ENCODE assay signal across 15 cellular contexts in genomic region chr5:73189816-73190451, GRCh38. TPM values are rescaled to one million over a fixed set of nuclear protein-coding genes. Genes with fewer than 3 reads are reported as not detected.
DNase-seq lines count a peak whose midpoint lies in the region; ATAC-seq and TF ChIP-seq lines count a peak whose summit lies in the region.
"Had no signal": no experiment of that assay in that cellular context is flagged by ENCODE, and none has a peak within 500 bp of the region (broad histone marks: within the 10 kb centered on the region; RNA-seq: fewer than 3 reads in every experiment).

No MANE protein-coding gene starts in this region.

- no peak for TF ChIP-seq CTCF in AG04450 (IDR thresholded peaks at IDR 0.05; ENCODE audit: low read depth, low read length)
- TF ChIP-seq CTCF in HFFc6 (IDR thresholded peaks at IDR 0.05): no peak
- no peak for TF ChIP-seq CTCF in esophagus squamous epithelium (IDR thresholded peaks at IDR 0.05)

- H3K27ac ChIP-seq in AG04450 (ENCODE audit: low read depth, low read length) (peak overlapping the region; percentile 78), esophagus squamous epithelium (no peak overlapping the region)
- H3K27ac ChIP-seq: epithelial cell of prostate, testis had no signal

- intact Hi-C loops in esophagus squamous epithelium (cut with DNase I): loop anchor here (10.0 kb wide), 1 partner anchor 105 kb away; no protein-coding TSS in a partner anchor

- peak overlapping the region; percentile 34; the same call in 1 of the 2 replicates for H3K27ac Mint-ChIP-seq in HFFc6
- H3K27ac Mint-ChIP-seq in stimulated activated naive CD8-positive, alpha-beta T cell treated with anti-CD3 and anti-CD28 coated beads, Interleukin-15, amount 100 ng/mL, for 72 hours: no peak overlapping the region
- H3K27ac Mint-ChIP-seq: activated naive CD4-positive, alpha-beta T cell treated with anti-CD3 and anti-CD28 coated beads, Interleukin-2, amount 10 ng/mL, durations not matched to agents 7 days and 5 days; CD8-positive, alpha-beta T cell had no signal

- POLR2A ChIA-PET in AG04450 (lab: Yijun Ruan, JAX): interaction anchor here (0.7 to 2.0 kb wide), 2 partner anchors 25 to 259 kb away, joined by 3 to 8 read pairs; partner anchors contain the start of gene FOXD1

- peaks cover under 1% of the 10 kb centered on the region; the same call in 1 of the 2 replicates for H3K9me3 ChIP-seq in AG04450 (ENCODE audit: control insufficient read depth, insufficient read depth, low read length)
- no peaks in the 10 kb centered on the region for H3K9me3 ChIP-seq in esophagus squamous epithelium
- H3K9me3 ChIP-seq: HAP-1, testis had no signal

- no peaks in the 10 kb centered on the region for H3K36me3 ChIP-seq in esophagus squamous epithelium
- H3K36me3 ChIP-seq: HAP-1 had no signal

- H3K4me3 Mint-ChIP-seq in HFFc6: no peak overlapping the region
- no peak overlapping the region for H3K4me3 Mint-ChIP-seq in stimulated activated naive CD8-positive, alpha-beta T cell treated with anti-CD3 and anti-CD28 coated beads, Interleukin-15, amount 100 ng/mL, for 72 hours
- H3K4me3 Mint-ChIP-seq: activated naive CD4-positive, alpha-beta T cell treated with anti-CD3 and anti-CD28 coated beads, Interleukin-2, amount 10 ng/mL, durations not matched to agents 7 days and 5 days; CD8-positive, alpha-beta T cell had no signal

- H3K27me3 ChIP-seq in AG04450 (ENCODE audit: control insufficient read depth, insufficient read depth, low read length) (no peaks in the 10 kb centered on the region), esophagus squamous epithelium (peaks cover 0 to 15% (median 0%) of the 10 kb centered on the region in 4 donors)
- H3K27me3 ChIP-seq: testis had no signal

- H3K4me1 ChIP-seq in esophagus squamous epithelium: peaks cover 0 to 13% (median 0%) of the 10 kb centered on the region in 3 donors
- H3K4me1 ChIP-seq: HAP-1, testis had no signal

- no peak for TF ChIP-seq POLR2A in esophagus squamous epithelium (IDR thresholded peaks at IDR 0.05)

- H3K36me3 Mint-ChIP-seq in HFFc6 (ENCODE audit: low read depth): peaks cover 4% of the 10 kb centered on the region; the same call in 1 of the 2 replicates
- H3K36me3 Mint-ChIP-seq: activated naive CD4-positive, alpha-beta T cell treated with anti-CD3 and anti-CD28 coated beads, Interleukin-2, amount 10 ng/mL, durations not matched to agents 7 days and 5 days; CD8-positive, alpha-beta T cell had no signal

- ATAC-seq in GM21526 (IDR thresholded peaks at IDR 0.05; ENCODE audit: low FRiP score, unreplicated experiment): no peak
- ATAC-seq in stimulated activated naive CD8-positive, alpha-beta T cell treated with anti-CD3 and anti-CD28 coated beads, Interleukin-15, amount 100 ng/mL, for 72 hours: no peak
- ATAC-seq: CD8-positive, alpha-beta T cell had no signal

- 55 to 57% methylated on average over 5 to 6 of the region's 6 CpGs for WGBS in esophagus squamous epithelium, 2 donors

- H3K4me3 ChIP-seq in AG04450 (ENCODE audit: low read depth, low read length) (no peak overlapping the region; the same call in 1 of the 2 replicates), esophagus squamous epithelium (no peak overlapping the region)
- H3K4me3 ChIP-seq: HAP-1, testis had no signal

- DNase-seq in AG04450 (ENCODE audit: low read depth, low spot score) (peak; percentile 38), HFFc6 (peak; percentile 25), amniotic stem cell (lab: John Stamatoyannopoulos, UW) (peak; percentile 33), kidney tubule cell (ENCODE audit: low spot score) (peak; percentile 14), esophagus squamous epithelium (lab: John Stamatoyannopoulos, UW) (no peak)
- DNase-seq in stimulated activated naive CD8-positive, alpha-beta T cell treated with anti-CD3 and anti-CD28 coated beads, Interleukin-15, amount 100 ng/mL, for 72 hours: no peak
- DNase-seq in activated naive CD4-positive, alpha-beta T cell treated with anti-CD3 and anti-CD28 coated beads, Interleukin-2, amount 50 U/mL, for 16 hours: no peak
- DNase-seq: activated naive CD4-positive, alpha-beta T cell treated with anti-CD3 and anti-CD28 coated beads, Interleukin-2, amount 10 ng/mL, durations not matched to agents 7 days and 5 days; CD8-positive, alpha-beta T cell; NCI-H774; stimulated activated CD4-positive, alpha-beta T cell treated with anti-CD3 and anti-CD28 coated beads, Interleukin-1b, Interleukin-23, amount 100 ng/mL, for 48 hours; testis had no signal

- CTCF ChIA-PET in AG04450 (lab: Charles Lee): interaction anchor here (1.0 to 2.5 kb wide), 3 partner anchors 12 to 265 kb away, joined by 3 to 15 read pairs (median 6); no protein-coding TSS in a partner anchor

- H3K4me1 Mint-ChIP-seq in HFFc6 (ENCODE audit: low read depth): peaks cover 28% of the 10 kb centered on the region
- no peaks in the 10 kb centered on the region for H3K4me1 Mint-ChIP-seq in stimulated activated naive CD8-positive, alpha-beta T cell treated with anti-CD3 and anti-CD28 coated beads, Interleukin-15, amount 100 ng/mL, for 72 hours
- H3K4me1 Mint-ChIP-seq: activated naive CD4-positive, alpha-beta T cell treated with anti-CD3 and anti-CD28 coated beads, Interleukin-2, amount 10 ng/mL, durations not matched to agents 7 days and 5 days had no signal

- H3K9me3 Mint-ChIP-seq in HFFc6: 0 out of 2 replicates have a peak, but pooled peaks cover 5% of the 10 kb centered on the region
- H3K9me3 Mint-ChIP-seq in stimulated activated naive CD8-positive, alpha-beta T cell treated with anti-CD3 and anti-CD28 coated beads, Interleukin-15, amount 100 ng/mL, for 72 hours: peaks cover 0 to under 1% of the 10 kb centered on the region in 2 donors
- H3K9me3 Mint-ChIP-seq: activated naive CD4-positive, alpha-beta T cell treated with anti-CD3 and anti-CD28 coated beads, Interleukin-2, amount 10 ng/mL, durations not matched to agents 7 days and 5 days had no signal

- peaks cover 21% of the 10 kb centered on the region for H3K27me3 Mint-ChIP-seq in HFFc6 (ENCODE audit: insufficient read depth)
- H3K27me3 Mint-ChIP-seq in stimulated activated naive CD8-positive, alpha-beta T cell treated with anti-CD3 and anti-CD28 coated beads, Interleukin-15, amount 100 ng/mL, for 72 hours: peaks cover 87% of the 10 kb centered on the region

RNA-seq across cellular contexts. Expression of gene TMEM174, which starts 16.9 kb away (rescaled TPM):
- not detected in 2 replicates for polyA plus RNA-seq in AG04450 (2011; rRNA removed)
- not detected in 2 replicates for polyA minus RNA-seq in AG04450 (2011; rRNA and poly(A)+ RNA removed)
- total RNA-seq in HFFc6 (2021; fragmentation: NEBNext Ultra II Directional; extraction: Animal tissue kit (Norgen Biotek cat#: 25700)): not detected
- total RNA-seq in esophagus squamous epithelium: not detected
- total RNA-seq: CD8-positive, alpha-beta T cell; testis had no signal

Comparison
In these comparisons a context has a peak if more than half of its experiments do, and no peak if none do; other contexts are left out.
1. DNase-seq: peak in AG04450 (single experiment), HFFc6 (single experiment), amniotic stem cell (single experiment) and kidney tubule cell (single experiment); none in esophagus squamous epithelium (single experiment), stimulated activated naive CD8-positive, alpha-beta T cell treated with anti-CD3 and anti-CD28 coated beads, Interleukin-15, amount 100 ng/mL, for 72 hours (0 of 2) and activated naive CD4-positive, alpha-beta T cell treated with anti-CD3 and anti-CD28 coated beads, Interleukin-2, amount 50 U/mL, for 16 hours (single experiment).